Comparison of ENCODE assay signal across 22 cellular contexts in the genomic region with DNA sequence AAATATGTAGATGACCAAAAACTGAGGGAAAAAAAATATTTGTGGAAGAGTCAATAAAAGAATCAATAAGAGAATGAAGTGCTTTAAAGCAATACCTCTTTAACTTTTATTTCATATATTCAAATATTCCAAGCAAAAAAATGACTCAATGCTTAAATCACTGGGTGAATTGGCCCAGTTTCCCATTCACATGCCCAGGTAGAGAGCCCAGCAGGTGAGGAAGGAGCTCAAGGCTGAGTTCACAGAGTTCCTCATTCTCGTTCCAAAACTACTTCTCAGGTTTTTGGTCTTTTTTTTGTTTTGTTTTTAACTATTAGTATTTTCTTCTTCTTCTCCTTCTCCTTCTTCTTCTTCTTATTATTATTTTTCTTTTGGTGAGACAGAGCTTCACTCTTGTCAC. TPM values are rescaled to one million over a fixed set of nuclear protein-coding genes. Genes with fewer than 3 reads are reported as not detected.
DNase-seq lines count a peak whose midpoint lies in the region; ATAC-seq and TF ChIP-seq lines count a peak whose summit lies in the region.
"Had no signal": no experiment of that assay in that cellular context is flagged by ENCODE, and none has a peak within 500 bp of the region (broad histone marks: within the 10 kb centered on the region; RNA-seq: fewer than 3 reads in every experiment).

No MANE protein-coding gene starts in this region.

- POLR2A ChIA-PET in naive thymus-derived CD4-positive, alpha-beta T cell (lab: Charles Lee): interaction anchor here (0.5 to 0.6 kb wide), 2 partner anchors 56 to 116 kb away, joined by 3 read pairs; no protein-coding TSS in a partner anchor

- peak; percentile 63 for ATAC-seq in body of pancreas
- no peak for ATAC-seq in naive thymus-derived CD4-positive, alpha-beta T cell
- ATAC-seq: HepG2, K562, Right ventricle myocardium inferior had no signal

- H3K36me3 ChIP-seq in body of pancreas (replicated peaks in 1 of 2; ENCODE audit: insufficient read depth in 1 of 2, low read depth in 2 of 2) (no peaks in the 10 kb centered on the region), stomach (no peaks in the 10 kb centered on the region), left ventricle myocardium inferior (no peaks in the 10 kb centered on the region)
- H3K36me3 ChIP-seq in naive thymus-derived CD4-positive, alpha-beta T cell (ENCODE audit: control insufficient read depth in 2 of 3, insufficient read depth in 3 of 3, low read length in 3 of 3): no peaks in the 10 kb centered on the region
- H3K36me3 ChIP-seq: SJSA1 had no signal

- TF ChIP-seq POLR2A in body of pancreas (IDR thresholded peaks at IDR 0.05): no peak
- no peak for TF ChIP-seq POLR2A in stomach (IDR thresholded peaks at IDR 0.05)

- peaks cover 12% of the 10 kb centered on the region for H3K36me3 Mint-ChIP-seq in Calu3 (ENCODE audit: insufficient read depth, unreplicated experiment)
- H3K36me3 Mint-ChIP-seq in naive thymus-derived CD4-positive, alpha-beta T cell: peaks cover 0 to 2% (median 0%) of the 10 kb centered on the region in 5 donors
- H3K36me3 Mint-ChIP-seq: CD4-positive, alpha-beta memory T cell had no signal

- no peak for TF ChIP-seq EP300 in stomach (IDR thresholded peaks at IDR 0.05)

- peaks cover 47% of the 10 kb centered on the region for H3K4me1 Mint-ChIP-seq in Calu3 (ENCODE audit: low read depth, unreplicated experiment)
- peaks cover 6 to 25% (median 22%) of the 10 kb centered on the region in 7 donors for H3K4me1 Mint-ChIP-seq in naive thymus-derived CD4-positive, alpha-beta T cell

- peaks cover 70% of the 10 kb centered on the region for H3K4me1 ChIP-seq in body of pancreas
- peaks cover 28 to 40% (median 28%) of the 10 kb centered on the region in 4 donors for H3K4me1 ChIP-seq in stomach
- peaks cover 0 to 17% of the 10 kb centered on the region in 2 donors for H3K4me1 ChIP-seq in naive thymus-derived CD4-positive, alpha-beta T cell (ENCODE audit: control insufficient read depth in 2 of 2, insufficient read depth in 2 of 2, low read length in 2 of 2)
- H3K4me1 ChIP-seq in left ventricle myocardium inferior: peaks cover 9% of the 10 kb centered on the region

- no TSS peak for BruUV-seq in Calu3 (replicated peaks; lab: Mats Ljungman, UMichigan)

- DNase-seq in Calu3 (no peak), body of pancreas (peak; percentile 54 to 78 (median 72)), stomach (no peak), left ventricle myocardium inferior (no peak), NCI-H146 (lab: John Stamatoyannopoulos, UW) (no peak)
- no peak for DNase-seq in naive thymus-derived CD4-positive, alpha-beta T cell
- DNase-seq: Caco-2; CD4-positive, alpha-beta memory T cell; H9; MM.1S; NCI-H1048; NCI-H1417 treated with DMSO at 0.1 percent for 48 hours; NCI-H187 treated with DMSO at 0.1 percent for 48 hours; NK-92 treated with Interleukin-12 subunit alpha and Interleukin-12 subunit beta, amount 100 ng/mL, for 24 hours had no signal

- no peaks in the 10 kb centered on the region for H3K27me3 Mint-ChIP-seq in Calu3 (ENCODE audit: unreplicated experiment)
- H3K27me3 Mint-ChIP-seq in naive thymus-derived CD4-positive, alpha-beta T cell: peaks cover 0 to 19% (median 0%) of the 10 kb centered on the region in 5 donors
- H3K27me3 Mint-ChIP-seq: CD4-positive, alpha-beta memory T cell had no signal

- CTCF ChIA-PET in Calu3 (lab: Charles Lee): interaction anchor here (1.2 kb wide), 1 partner anchor 224 kb away, joined by 3 read pairs; no protein-coding TSS in a partner anchor
- CTCF ChIA-PET in naive thymus-derived CD4-positive, alpha-beta T cell (lab: Charles Lee): interaction anchor here (1.0 to 7.3 kb wide), 3 partner anchors 85 to 465 kb away, joined by 3 to 99 read pairs (median 3); no protein-coding TSS in a partner anchor

- H3K9me3 Mint-ChIP-seq in Calu3 (ENCODE audit: low read depth, unreplicated experiment): no peaks in the 10 kb centered on the region
- H3K9me3 Mint-ChIP-seq in naive thymus-derived CD4-positive, alpha-beta T cell: peaks cover 0 to 3% (median 0%) of the 10 kb centered on the region in 11 donors
- H3K9me3 Mint-ChIP-seq: H9 had no signal

- TF ChIP-seq CTCF in 22Rv1 (IDR thresholded peaks at IDR 0.05) (no peak), Calu3 (IDR thresholded peaks at IDR 0.05; ENCODE audit: unreplicated experiment) (no peak), body of pancreas (IDR thresholded peaks at IDR 0.05) (no peak), stomach (IDR thresholded peaks at IDR 0.05) (no peak), left ventricle myocardium inferior (IDR thresholded peaks at IDR 0.05; ENCODE audit: borderline replicate concordance) (no peak)

- no peak overlapping the region for H3K4me3 ChIP-seq in body of pancreas
- no peak overlapping the region for H3K4me3 ChIP-seq in stomach
- no peak overlapping the region for H3K4me3 ChIP-seq in naive thymus-derived CD4-positive, alpha-beta T cell (ENCODE audit: low read length)
- H3K4me3 ChIP-seq in left ventricle myocardium inferior: no peak overlapping the region
- H3K4me3 ChIP-seq: K562, SJSA1 had no signal

- H3K4me3 Mint-ChIP-seq in Calu3 (ENCODE audit: low read depth, unreplicated experiment): no peak overlapping the region
- H3K4me3 Mint-ChIP-seq in naive thymus-derived CD4-positive, alpha-beta T cell: no peak overlapping the region
- H3K4me3 Mint-ChIP-seq: CD4-positive, alpha-beta memory T cell; H9 had no signal

- H3K9me3 ChIP-seq in body of pancreas (no peaks in the 10 kb centered on the region), stomach (no peaks in the 10 kb centered on the region), left ventricle myocardium inferior (replicated peaks) (no peaks in the 10 kb centered on the region)
- H3K9me3 ChIP-seq in naive thymus-derived CD4-positive, alpha-beta T cell (ENCODE audit: control insufficient read depth in 2 of 3, low read length in 3 of 3): no peaks in the 10 kb centered on the region
- H3K9me3 ChIP-seq: Caco-2, SJSA1 had no signal

- H3K27ac Mint-ChIP-seq in Calu3 (ENCODE audit: unreplicated experiment): peak overlapping the region; percentile 28
- peak overlapping the region in 2 of 9 donors; percentile 50 to 89 for H3K27ac Mint-ChIP-seq in naive thymus-derived CD4-positive, alpha-beta T cell
- H3K27ac Mint-ChIP-seq: H9 had no signal

- intact Hi-C loops in Calu3 (cut with micrococcal nuclease; ENCODE audit: unreplicated experiment): no loop called here
- intact Hi-C loops in body of pancreas (cut with DNase I): no loop called here
- intact Hi-C loops in stomach (cut with DNase I; ENCODE audit: low total_unique reads): no loop called here
- intact Hi-C loops in naive thymus-derived CD4-positive, alpha-beta T cell (cut with micrococcal nuclease): no loop called here
- intact Hi-C loops in left ventricle myocardium inferior (cut with micrococcal nuclease): loop anchor here (5.0 to 10.0 kb wide), 3 partner anchors 124 to 462 kb away; no protein-coding TSS in a partner anchor

- H3K27ac ChIP-seq in 22Rv1: peak overlapping the region; percentile 85
- peak overlapping the region; percentile 12 to 83 (median 79) for H3K27ac ChIP-seq in body of pancreas
- peak overlapping the region; percentile 43 to 80 (median 75) for H3K27ac ChIP-seq in stomach
- H3K27ac ChIP-seq in naive thymus-derived CD4-positive, alpha-beta T cell (ENCODE audit: low read depth, low read length): no peak overlapping the region
- H3K27ac ChIP-seq in left ventricle myocardium inferior (replicated peaks): no peak overlapping the region
- H3K27ac ChIP-seq: HL-60, SJSA1 had no signal

- no peaks in the 10 kb centered on the region for H3K27me3 ChIP-seq in body of pancreas
- no peaks in the 10 kb centered on the region for H3K27me3 ChIP-seq in stomach
- no peaks in the 10 kb centered on the region for H3K27me3 ChIP-seq in naive thymus-derived CD4-positive, alpha-beta T cell (ENCODE audit: control insufficient read depth in 2 of 2, insufficient read depth in 2 of 2, low read length in 2 of 2)
- peaks cover 7% of the 10 kb centered on the region for H3K27me3 ChIP-seq in left ventricle myocardium inferior (ENCODE audit: low read depth)
- H3K27me3 ChIP-seq: SJSA1 had no signal

- WGBS in body of pancreas, 2 donors: 17 to 21% methylated on average over 1 of the region's 1 CpG
- 48 to 67% (median 64%) methylated on average over 1 of the region's 1 CpG for WGBS in stomach, 5 donors

RNA-seq across cellular contexts. Expression of gene SLC1A2, which starts 30.2 kb away (rescaled TPM):
- total RNA-seq in Calu3 (2022) (0.37 and 0.40 TPM in 2 replicates), body of pancreas (10 to 100 TPM; 23.1 to 73.7 TPM), stomach (10 to 100 TPM in 2 of 5 donors, 1 to 10 TPM in 2, not detected in 1; 3.2 to 13.4 (median 9.5) TPM), left ventricle myocardium inferior (8.4 TPM)
- 1 to 10 TPM; 1.3 to 3.1 (median 1.5) TPM for polyA plus RNA-seq in stomach
- total RNA-seq in naive thymus-derived CD4-positive, alpha-beta T cell: under 1 TPM in 3 of 5 experiments, not detected in 2; 0.13 to 0.69 (median 0.24) TPM
- not detected for polyA plus RNA-seq in naive thymus-derived CD4-positive, alpha-beta T cell
- total RNA-seq: HT-29, NCI-H460, SJSA1 had no signal

Comparison
In these comparisons a context has a peak if more than half of its experiments do, and no peak if none do; other contexts are left out.
1. H3K27ac ChIP-seq: peak in 22Rv1 (single experiment), body of pancreas (4 of 4) and stomach (5 of 5); none in naive thymus-derived CD4-positive, alpha-beta T cell (single experiment) and left ventricle myocardium inferior (single experiment).
2. DNase-seq: peak in body of pancreas (4 of 4); none in Calu3 (single experiment), stomach (single experiment), naive thymus-derived CD4-positive, alpha-beta T cell (0 of 9), left ventricle myocardium inferior (single experiment) and NCI-H146 (single experiment).